ENCODE assay signal across 10 cellular contexts in the genomic region with DNA sequence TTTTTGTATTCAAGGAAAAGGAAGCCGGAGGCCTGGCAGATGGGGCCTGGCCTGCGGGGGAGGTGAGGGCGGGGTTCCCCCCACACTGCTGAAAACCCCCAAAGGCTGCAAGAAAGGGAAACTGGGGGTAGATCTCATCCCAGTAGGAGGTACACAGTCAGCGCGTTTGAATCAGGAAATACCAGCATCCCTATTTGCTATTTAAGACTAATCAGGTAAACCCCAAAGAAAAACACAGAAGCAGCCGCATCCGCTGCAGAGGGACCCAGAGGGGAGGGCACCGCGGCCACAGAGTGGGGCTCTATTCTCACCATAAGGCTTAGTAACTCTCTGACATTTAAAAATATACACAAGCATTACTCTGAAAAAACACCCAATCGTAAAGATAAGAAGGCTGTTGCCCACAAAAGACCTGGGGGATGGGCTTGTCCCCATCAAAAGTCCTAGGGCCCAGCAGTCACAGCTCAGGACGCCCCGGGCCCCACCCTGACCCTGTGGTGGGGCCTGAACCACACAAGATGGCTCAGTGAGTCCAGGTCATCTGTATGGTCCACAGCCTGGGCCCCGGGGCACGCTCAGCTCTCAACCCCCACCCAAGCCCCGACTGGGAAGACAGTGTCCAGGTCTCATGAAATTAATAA. TPM values are rescaled to one million over a fixed set of nuclear protein-coding genes. Genes with fewer than 3 reads are reported as not detected.
A peak's percentile ranks its signal among the peaks of the same experiment; 100 is the strongest.
DNase-seq lines count a peak whose midpoint lies in the region; ATAC-seq and TF ChIP-seq lines count a peak whose summit lies in the region.
"Had no signal": no experiment of that assay in that cellular context is flagged by ENCODE, and none has a peak within 500 bp of the region (broad histone marks: within the 10 kb centered on the region; RNA-seq: fewer than 3 reads in every experiment).

No MANE protein-coding gene starts in this region.

- H3K27ac Mint-ChIP-seq in natural killer cell, result peak overlapping the region; percentile 62 to 77

- no peak for TF ChIP-seq CTCF in natural killer cell (IDR thresholded peaks at IDR 0.05)

- DNase-seq in CMK (ENCODE audit: low read depth) (peak; percentile 76), natural killer cell (no peak), DMS153 treated with DMSO at 0.1 percent for 48 hours (lab: John Stamatoyannopoulos, UW; ENCODE audit: unreplicated experiment) (no peak), ureter (ENCODE audit: low spot score) (no peak), SIG-M5 treated with dmso at 0.1 percent for 504 hours (lab: John Stamatoyannopoulos, UW; ENCODE audit: unreplicated experiment) (no peak)
- peak in 2 of 3 experiments; percentile 22 to 44 for DNase-seq in activated CD8-positive, alpha-beta memory T cell treated with anti-CD3 and anti-CD28 coated beads for 48 hours (ENCODE audit: low read depth in 2 of 3, low spot score in 2 of 3)
- DNase-seq: SHP77 treated with DMSO at 0.1 percent for 48 hours had no signal

- peaks cover 9 to 17% of the 10 kb centered on the region in 2 donors for H3K4me1 Mint-ChIP-seq in natural killer cell

- peak; percentile 57 for ATAC-seq in GM21619 (IDR thresholded peaks at IDR 0.05; ENCODE audit: unreplicated experiment)
- ATAC-seq in natural killer cell, result peak; percentile 28 to 72 (median 52)
- no peak for ATAC-seq in HG03565 (IDR thresholded peaks at IDR 0.05; ENCODE audit: unreplicated experiment)

- H3K9me3 Mint-ChIP-seq in natural killer cell, result peaks cover 3 to 7% of the 10 kb centered on the region in 2 donors

- intact Hi-C loops in natural killer cell (cut with micrococcal nuclease), result no loop called here

- H3K27me3 Mint-ChIP-seq in natural killer cell (ENCODE audit: low read depth in 2 of 2), result no peaks in the 10 kb centered on the region

- peak overlapping the region; percentile 77 for H3K4me3 Mint-ChIP-seq in natural killer cell
- H3K4me3 Mint-ChIP-seq: H9 had no signal

- no peaks in the 10 kb centered on the region for H3K36me3 Mint-ChIP-seq in natural killer cell

RNA-seq across cellular contexts. Expression of a gene that starts 31.2 kb away (rescaled TPM):
- not detected for total RNA-seq in natural killer cell
- total RNA-seq in ureter, result not detected

RNA-seq across cellular contexts. Expression of a gene that starts 57.6 kb away (rescaled TPM):
- under 1 TPM; 0.14 to 0.86 (median 0.35) TPM for total RNA-seq in natural killer cell
- 20.2 TPM for total RNA-seq in ureter

Comparison
In these comparisons a context has a peak if more than half of its experiments do, and no peak if none do; other contexts are left out.
1. DNase-seq: peak in CMK (single experiment) and activated CD8-positive, alpha-beta memory T cell treated with anti-CD3 and anti-CD28 coated beads for 48 hours (2 of 3); none in natural killer cell (single experiment), DMS153 treated with DMSO at 0.1 percent for 48 hours (single experiment), ureter (single experiment) and SIG-M5 treated with dmso at 0.1 percent for 504 hours (single experiment).
2. RNA of a gene that starts 57.6 kb away (total RNA-seq): 20.2 TPM in ureter (single experiment); 0.14 to 0.86 TPM in natural killer cell; every median in the first group is over 10 times any median in the second.